In the genomic region with DNA sequence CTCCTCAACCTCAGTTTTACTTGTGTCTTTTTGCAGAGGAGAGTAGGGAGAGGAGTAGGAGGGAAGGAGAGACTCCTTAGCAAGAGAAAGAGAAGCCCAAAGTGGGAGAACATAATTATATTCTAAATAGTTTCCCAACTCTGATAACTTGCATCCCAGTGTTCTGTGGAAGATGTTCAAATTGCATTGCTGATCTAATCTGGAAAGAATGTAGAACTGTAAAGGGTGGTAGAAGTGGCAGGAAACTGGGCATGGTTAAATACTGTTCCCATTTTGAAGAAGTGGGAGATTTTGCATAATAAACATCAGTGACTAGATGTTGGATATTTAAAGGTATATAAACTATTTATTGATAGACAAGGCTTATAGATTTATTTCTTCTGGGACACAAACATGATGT, we compare ENCODE assay signal across 19 cellular contexts. TPM values are rescaled to one million over a fixed set of nuclear protein-coding genes. Genes with fewer than 3 reads are reported as not detected.
DNase-seq lines count a peak whose midpoint lies in the region; ATAC-seq, FAIRE-seq and TF ChIP-seq lines count a peak whose summit lies in the region.
"Had no signal": no experiment of that assay in that cellular context is flagged by ENCODE, and none has a peak within 500 bp of the region (broad histone marks: within the 10 kb centered on the region; RNA-seq: fewer than 3 reads in every experiment).

No MANE protein-coding gene starts in this region.

- peak; percentile 44 for DNase-seq in AG08395 (ENCODE audit: low spot score)
- DNase-seq in RCC 7860 (ENCODE audit: low spot score) = peak; percentile 48
- peak; percentile 42 for DNase-seq in epithelial cell of esophagus (ENCODE audit: low read depth)
- DNase-seq in mesendoderm = peak; percentile 39
- DNase-seq in WTC11 (ENCODE audit: low spot score) = no peak
- DNase-seq in middle frontal gyrus (ENCODE audit: extremely low spot score, low spot score) = no peak
- DNase-seq in HuH-7.5 (ENCODE audit: low spot score) = no peak
- DNase-seq: activated gamma-delta T cell treated with Interleukin-2 at 50 U/mL for 16 hours; Calu3; effector memory CD8-positive, alpha-beta T cell; heart right ventricle; kidney; MG63; NCI-H2029; NCI-H524; stimulated activated CD4-positive, alpha-beta T cell treated with anti-CD3 and anti-CD28 coated beads, Interleukin-15, amount 100 ng/mL, for 24 hours; T-cell had no signal

- H3K4me3 ChIP-seq in epithelial cell of esophagus (ENCODE audit: low read length) (no peak overlapping the region), mesendoderm (ENCODE audit: low read length) (no peak overlapping the region)
- H3K4me3 ChIP-seq: heart right ventricle, MG63 had no signal

- peaks cover 6% of the 10 kb centered on the region; the same call in 1 of the 2 replicates for H3K36me3 Mint-ChIP-seq in WTC11
- H3K36me3 Mint-ChIP-seq: T-cell had no signal

- FAIRE-seq in RCC 7860 (lab: Jason Lieb, UNC) = peak; percentile 80
- FAIRE-seq: kidney had no signal

- no peaks in the 10 kb centered on the region for H3K79me2 ChIP-seq in mesendoderm (ENCODE audit: control insufficient read depth, insufficient read depth, low read length)

- H2AK5ac ChIP-seq in mesendoderm (ENCODE audit: low read length) = no peak overlapping the region

- no peak overlapping the region for H3K4ac ChIP-seq in mesendoderm (ENCODE audit: low read depth, low read length)

- H3K27ac ChIP-seq in mesendoderm (ENCODE audit: low read depth, low read length) = no peak overlapping the region
- H3K27ac ChIP-seq: heart right ventricle had no signal

- no peaks in the 10 kb centered on the region for H3K79me1 ChIP-seq in mesendoderm (ENCODE audit: low read length)

- POLR2A ChIA-PET in WTC11 (lab: Charles Lee) = no interaction called here

- H3K4me1 Mint-ChIP-seq in WTC11 = peaks cover 6% of the 10 kb centered on the region
- H3K4me1 Mint-ChIP-seq: T-cell had no signal

- no peaks in the 10 kb centered on the region for H3K36me3 ChIP-seq in mesendoderm (ENCODE audit: control insufficient read depth, insufficient read depth, low read length)
- H3K36me3 ChIP-seq: heart right ventricle, MG63 had no signal

- no peak overlapping the region for H3K4me2 ChIP-seq in mesendoderm (ENCODE audit: low read length)

- no peak overlapping the region for H3K4me3 Mint-ChIP-seq in WTC11
- H3K4me3 Mint-ChIP-seq: effector memory CD8-positive, alpha-beta T cell; T-cell had no signal

- no peak overlapping the region for H2BK5ac ChIP-seq in mesendoderm (ENCODE audit: low read length)

- no peaks in the 10 kb centered on the region for H3K27me3 ChIP-seq in mesendoderm (ENCODE audit: insufficient read depth, low read length, poor library complexity)
- H3K27me3 ChIP-seq: heart right ventricle, MG63 had no signal

- TF ChIP-seq CTCF in epithelial cell of esophagus (IDR thresholded peaks at IDR 0.05; ENCODE audit: insufficient read depth, low read depth, low read length, missing control alignments) (no peak), WTC11 (IDR thresholded peaks at IDR 0.05) (no peak)

- H3K27ac Mint-ChIP-seq in WTC11 = no peak overlapping the region
- H3K27ac Mint-ChIP-seq: effector memory CD8-positive, alpha-beta T cell; progenitor cell of endocrine pancreas; T-cell had no signal

- no peaks in the 10 kb centered on the region for H3K4me1 ChIP-seq in mesendoderm (ENCODE audit: control insufficient read depth, low read depth, low read length)
- H3K4me1 ChIP-seq: heart right ventricle had no signal

- CTCF ChIA-PET in WTC11 (lab: Charles Lee) = no interaction called here

- ATAC-seq in WTC11 (no peak), HG03280 (IDR thresholded peaks at IDR 0.05; ENCODE audit: unreplicated experiment) (no peak)
- ATAC-seq: effector memory CD8-positive, alpha-beta T cell; heart right ventricle; T-cell had no signal

- no peak overlapping the region for H4K5ac ChIP-seq in mesendoderm (ENCODE audit: low read length)

- no peak overlapping the region for H2BK15ac ChIP-seq in mesendoderm (replicated peaks; ENCODE audit: low read depth)

- no peak overlapping the region for H2BK120ac ChIP-seq in mesendoderm (ENCODE audit: low read depth, low read length)

- peaks cover 20% of the 10 kb centered on the region for H3K9me3 Mint-ChIP-seq in WTC11

- no peak overlapping the region for H4K8ac ChIP-seq in mesendoderm (ENCODE audit: low read depth, low read length)

- H3K27me3 Mint-ChIP-seq in WTC11 (ENCODE audit: low read depth) = no peaks in the 10 kb centered on the region; the same call in 1 of the 2 replicates
- H3K27me3 Mint-ChIP-seq: progenitor cell of endocrine pancreas had no signal

- no peak overlapping the region for H3K56ac ChIP-seq in mesendoderm (ENCODE audit: low read length)

- H3K18ac ChIP-seq in mesendoderm (ENCODE audit: low read length) = no peak overlapping the region

- no peak overlapping the region for H3K23ac ChIP-seq in mesendoderm (ENCODE audit: low read length)

- no peak overlapping the region for H3K9ac ChIP-seq in mesendoderm (ENCODE audit: low read length)

TF ChIP-seq in WTC11, 78 proteins besides CTCF, POLR2A, EP300 and RAD21 (continues in another document):
- TF ChIP-seq, protein P1, sequence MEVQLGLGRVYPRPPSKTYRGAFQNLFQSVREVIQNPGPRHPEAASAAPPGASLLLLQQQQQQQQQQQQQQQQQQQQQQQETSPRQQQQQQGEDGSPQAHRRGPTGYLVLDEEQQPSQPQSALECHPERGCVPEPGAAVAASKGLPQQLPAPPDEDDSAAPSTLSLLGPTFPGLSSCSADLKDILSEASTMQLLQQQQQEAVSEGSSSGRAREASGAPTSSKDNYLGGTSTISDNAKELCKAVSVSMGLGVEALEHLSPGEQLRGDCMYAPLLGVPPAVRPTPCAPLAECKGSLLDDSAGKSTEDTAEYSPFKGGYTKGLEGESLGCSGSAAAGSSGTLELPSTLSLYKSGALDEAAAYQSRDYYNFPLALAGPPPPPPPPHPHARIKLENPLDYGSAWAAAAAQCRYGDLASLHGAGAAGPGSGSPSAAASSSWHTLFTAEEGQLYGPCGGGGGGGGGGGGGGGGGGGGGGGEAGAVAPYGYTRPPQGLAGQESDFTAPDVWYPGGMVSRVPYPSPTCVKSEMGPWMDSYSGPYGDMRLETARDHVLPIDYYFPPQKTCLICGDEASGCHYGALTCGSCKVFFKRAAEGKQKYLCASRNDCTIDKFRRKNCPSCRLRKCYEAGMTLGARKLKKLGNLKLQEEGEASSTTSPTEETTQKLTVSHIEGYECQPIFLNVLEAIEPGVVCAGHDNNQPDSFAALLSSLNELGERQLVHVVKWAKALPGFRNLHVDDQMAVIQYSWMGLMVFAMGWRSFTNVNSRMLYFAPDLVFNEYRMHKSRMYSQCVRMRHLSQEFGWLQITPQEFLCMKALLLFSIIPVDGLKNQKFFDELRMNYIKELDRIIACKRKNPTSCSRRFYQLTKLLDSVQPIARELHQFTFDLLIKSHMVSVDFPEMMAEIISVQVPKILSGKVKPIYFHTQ (CRISPR knock-in tag; IDR thresholded peaks at IDR 0.05) = no peak
- TF ChIP-seq SOX15 (CRISPR knock-in tag; IDR thresholded peaks at IDR 0.05) (no peak), ZNF396 (CRISPR knock-in tag; IDR thresholded peaks at IDR 0.05; ENCODE audit: borderline replicate concordance) (no peak), EMX1 (CRISPR knock-in tag; IDR thresholded peaks at IDR 0.05) (no peak), CREB1 (CRISPR knock-in tag; IDR thresholded peaks at IDR 0.05) (no peak), PRRX2 (CRISPR knock-in tag; IDR thresholded peaks at IDR 0.05) (no peak), ETV6 (CRISPR knock-in tag; IDR thresholded peaks at IDR 0.05) (no peak), ZNF423 (CRISPR knock-in tag; IDR thresholded peaks at IDR 0.05) (no peak), SP1 (CRISPR knock-in tag; conservative IDR thresholded peaks at IDR 0.05) (no peak)
- TF ChIP-seq, protein P2, sequence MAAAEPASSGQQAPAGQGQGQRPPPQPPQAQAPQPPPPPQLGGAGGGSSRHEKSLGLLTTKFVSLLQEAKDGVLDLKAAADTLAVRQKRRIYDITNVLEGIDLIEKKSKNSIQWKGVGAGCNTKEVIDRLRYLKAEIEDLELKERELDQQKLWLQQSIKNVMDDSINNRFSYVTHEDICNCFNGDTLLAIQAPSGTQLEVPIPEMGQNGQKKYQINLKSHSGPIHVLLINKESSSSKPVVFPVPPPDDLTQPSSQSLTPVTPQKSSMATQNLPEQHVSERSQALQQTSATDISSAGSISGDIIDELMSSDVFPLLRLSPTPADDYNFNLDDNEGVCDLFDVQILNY (CRISPR knock-in tag; IDR thresholded peaks at IDR 0.05) = no peak
- TF ChIP-seq, protein P3, sequence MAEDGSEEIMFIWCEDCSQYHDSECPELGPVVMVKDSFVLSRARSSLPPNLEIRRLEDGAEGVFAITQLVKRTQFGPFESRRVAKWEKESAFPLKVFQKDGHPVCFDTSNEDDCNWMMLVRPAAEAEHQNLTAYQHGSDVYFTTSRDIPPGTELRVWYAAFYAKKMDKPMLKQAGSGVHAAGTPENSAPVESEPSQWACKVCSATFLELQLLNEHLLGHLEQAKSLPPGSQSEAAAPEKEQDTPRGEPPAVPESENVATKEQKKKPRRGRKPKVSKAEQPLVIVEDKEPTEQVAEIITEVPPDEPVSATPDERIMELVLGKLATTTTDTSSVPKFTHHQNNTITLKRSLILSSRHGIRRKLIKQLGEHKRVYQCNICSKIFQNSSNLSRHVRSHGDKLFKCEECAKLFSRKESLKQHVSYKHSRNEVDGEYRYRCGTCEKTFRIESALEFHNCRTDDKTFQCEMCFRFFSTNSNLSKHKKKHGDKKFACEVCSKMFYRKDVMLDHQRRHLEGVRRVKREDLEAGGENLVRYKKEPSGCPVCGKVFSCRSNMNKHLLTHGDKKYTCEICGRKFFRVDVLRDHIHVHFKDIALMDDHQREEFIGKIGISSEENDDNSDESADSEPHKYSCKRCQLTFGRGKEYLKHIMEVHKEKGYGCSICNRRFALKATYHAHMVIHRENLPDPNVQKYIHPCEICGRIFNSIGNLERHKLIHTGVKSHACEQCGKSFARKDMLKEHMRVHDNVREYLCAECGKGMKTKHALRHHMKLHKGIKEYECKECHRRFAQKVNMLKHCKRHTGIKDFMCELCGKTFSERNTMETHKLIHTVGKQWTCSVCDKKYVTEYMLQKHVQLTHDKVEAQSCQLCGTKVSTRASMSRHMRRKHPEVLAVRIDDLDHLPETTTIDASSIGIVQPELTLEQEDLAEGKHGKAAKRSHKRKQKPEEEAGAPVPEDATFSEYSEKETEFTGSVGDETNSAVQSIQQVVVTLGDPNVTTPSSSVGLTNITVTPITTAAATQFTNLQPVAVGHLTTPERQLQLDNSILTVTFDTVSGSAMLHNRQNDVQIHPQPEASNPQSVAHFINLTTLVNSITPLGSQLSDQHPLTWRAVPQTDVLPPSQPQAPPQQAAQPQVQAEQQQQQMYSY (CRISPR knock-in tag; IDR thresholded peaks at IDR 0.05) = no peak

RNA-seq across cellular contexts. Expression of a gene that starts 42.6 kb away (rescaled TPM):
- polyA plus RNA-seq in mesendoderm (2013, experiment 1 of 2) = 229 TPM
- 228 TPM for polyA plus RNA-seq in mesendoderm (2013, experiment 2 of 2)
- total RNA-seq in WTC11 (2021) = 151 to 165 TPM (median 155 TPM) in 3 replicates

Comparison
In these comparisons a context has a peak if more than half of its experiments do, and no peak if none do; other contexts are left out.
1. DNase-seq: peak in AG08395 (single experiment), RCC 7860 (single experiment), epithelial cell of esophagus (single experiment) and mesendoderm (single experiment); none in WTC11 (single experiment), middle frontal gyrus (single experiment) and HuH-7.5 (single experiment).